ENCODE assay signal across 41 cellular contexts in genomic region chr2:111961663-111962062, GRCh38.
"Had no signal": no experiment of that assay in that cellular context is flagged by ENCODE, and none has a peak within 500 bp of the region (broad histone marks: within the 10 kb centered on the region; RNA-seq: fewer than 3 reads in every experiment).

No MANE protein-coding gene starts in this region.

- ATAC-seq: activated naive CD4-positive, alpha-beta T cell treated with anti-CD3 and anti-CD28 coated beads, Interleukin-2, amount 50 U/mL, for 72 hours; activated naive CD8-positive, alpha-beta T cell treated with anti-CD3 and anti-CD28 coated beads, Interleukin-2, amount 50 U/mL, for 24 hours; activated T-cell treated with anti-CD3 and anti-CD28 coated beads, Interleukin-2, amount 50 U/mL, for 4 hours; activated T-cell treated with anti-CD3 and anti-CD28 coated beads, Interleukin-2, amount 50 U/mL, for 72 hours; activated T-helper 17 cell treated with anti-CD3 and anti-CD28 coated beads, Interleukin-2, amount 50 U/mL, for 72 hours; body of pancreas had no signal

- H3K4me1 ChIP-seq: breast epithelium had no signal

- H3K27ac Mint-ChIP-seq: activated naive CD4-positive, alpha-beta T cell treated with anti-CD3 and anti-CD28 coated beads for 36 hours; activated naive CD4-positive, alpha-beta T cell treated with anti-CD3 and anti-CD28 coated beads, Interleukin-2, amount 10 ng/mL, durations not matched to agents 7 days and 5 days; activated naive CD4-positive, alpha-beta T cell treated with anti-CD3 and anti-CD28 coated beads, Interleukin-2, amount 50 U/mL, for 24 hours; activated naive CD4-positive, alpha-beta T cell treated with anti-CD3 and anti-CD28 coated beads, Interleukin-2, amount 50 U/mL, for 72 hours; activated naive CD8-positive, alpha-beta T cell; activated naive CD8-positive, alpha-beta T cell treated with anti-CD3 and anti-CD28 coated beads for 36 hours; activated naive CD8-positive, alpha-beta T cell treated with anti-CD3 and anti-CD28 coated beads, Interleukin-2, amount 10 ng/mL, durations not matched to agents 7 days and 5 days; activated naive CD8-positive, alpha-beta T cell treated with anti-CD3 and anti-CD28 coated beads, Interleukin-2, amount 50 U/mL, for 24 hours; activated T-cell treated with anti-CD3 and anti-CD28 coated beads, Interleukin-2, amount 50 U/mL, for 24 hours; activated T-cell treated with anti-CD3 and anti-CD28 coated beads, Interleukin-2, amount 50 U/mL, for 72 hours; activated T-helper 1 cell treated with anti-CD3 and anti-CD28 coated beads, Interleukin-12 subunit alpha, Interleukin-12 subunit beta, Interleukin-2, Interleukin-4 antibody, amounts not matched to agents 30 ng/mL and 10 ng/mL and 1 ng/mL, durations not matched to agents 14 hours and 24 hours and 36 hours; activated T-helper 17 cell treated with anti-CD3 and anti-CD28 coated beads, Interleukin-2, amount 50 U/mL, for 72 hours; activated T-helper 2 cell treated with anti-CD3 and anti-CD28 coated beads, Interferon-gamma antibody, Interleukin-2, Interleukin-4, amounts not matched to agents 10 μg/mL and 5 μg/mL and 100 μg/mL, durations not matched to agents 14 hours and 24 hours and 36 hours; brain had no signal

- H3K36me3 ChIP-seq: adrenal gland, ascending aorta, brain microvascular endothelial cell, breast epithelium, cardiac muscle cell had no signal

- H3K4me1 Mint-ChIP-seq: activated naive CD4-positive, alpha-beta T cell treated with anti-CD3 and anti-CD28 coated beads, Interleukin-2, amount 10 ng/mL, durations not matched to agents 7 days and 5 days; activated naive CD4-positive, alpha-beta T cell treated with anti-CD3 and anti-CD28 coated beads, Interleukin-2, amount 50 U/mL, for 24 hours; activated naive CD8-positive, alpha-beta T cell treated with anti-CD3 and anti-CD28 coated beads for 36 hours; activated naive CD8-positive, alpha-beta T cell treated with anti-CD3 and anti-CD28 coated beads, Interleukin-2, amount 10 ng/mL, durations not matched to agents 7 days and 5 days; activated naive CD8-positive, alpha-beta T cell treated with anti-CD3 and anti-CD28 coated beads, Interleukin-2, amount 50 U/mL, for 24 hours; activated T-helper 17 cell treated with anti-CD3 and anti-CD28 coated beads, Interleukin-2, amount 50 U/mL, for 72 hours; central memory CD8-positive, alpha-beta T cell had no signal

- H3K27me3 Mint-ChIP-seq: activated naive CD4-positive, alpha-beta T cell treated with anti-CD3 and anti-CD28 coated beads, Interleukin-2, amount 50 U/mL, for 24 hours; activated naive CD8-positive, alpha-beta T cell; activated naive CD8-positive, alpha-beta T cell treated with anti-CD3 and anti-CD28 coated beads, Interleukin-2, amount 50 U/mL, for 24 hours had no signal

- FAIRE-seq: astrocyte, bronchial epithelial cell had no signal

- H3K4me3 Mint-ChIP-seq: activated naive CD4-positive, alpha-beta T cell treated with anti-CD3 and anti-CD28 coated beads for 36 hours; activated naive CD4-positive, alpha-beta T cell treated with anti-CD3 and anti-CD28 coated beads, Interleukin-2, amount 10 ng/mL, durations not matched to agents 7 days and 5 days; activated naive CD4-positive, alpha-beta T cell treated with anti-CD3 and anti-CD28 coated beads, Interleukin-2, amount 50 U/mL, for 24 hours; activated naive CD8-positive, alpha-beta T cell; activated naive CD8-positive, alpha-beta T cell treated with anti-CD3 and anti-CD28 coated beads for 36 hours; activated naive CD8-positive, alpha-beta T cell treated with anti-CD3 and anti-CD28 coated beads, Interleukin-2, amount 10 ng/mL, durations not matched to agents 7 days and 5 days; activated naive CD8-positive, alpha-beta T cell treated with anti-CD3 and anti-CD28 coated beads, Interleukin-2, amount 50 U/mL, for 24 hours; activated T-cell treated with anti-CD3 and anti-CD28 coated beads, Interleukin-2, amount 50 U/mL, for 24 hours; activated T-cell treated with anti-CD3 and anti-CD28 coated beads, Interleukin-2, amount 50 U/mL, for 4 hours; activated T-cell treated with anti-CD3 and anti-CD28 coated beads, Interleukin-2, amount 50 U/mL, for 72 hours; activated T-helper 1 cell treated with anti-CD3 and anti-CD28 coated beads, Interleukin-12 subunit alpha, Interleukin-12 subunit beta, Interleukin-2, Interleukin-4 antibody, amounts not matched to agents 30 ng/mL and 10 ng/mL and 1 ng/mL, durations not matched to agents 14 hours and 24 hours and 36 hours; activated T-helper 17 cell treated with anti-CD3 and anti-CD28 coated beads, Interleukin-2, amount 50 U/mL, for 72 hours; brain; central memory CD8-positive, alpha-beta T cell had no signal

- H3K27ac ChIP-seq: ascending aorta, body of pancreas, brain microvascular endothelial cell, breast epithelium, cardiac muscle cell had no signal

- H3K36me3 Mint-ChIP-seq: activated naive CD4-positive, alpha-beta T cell treated with anti-CD3 and anti-CD28 coated beads, Interleukin-2, amount 10 ng/mL, durations not matched to agents 7 days and 5 days; activated naive CD4-positive, alpha-beta T cell treated with anti-CD3 and anti-CD28 coated beads, Interleukin-2, amount 50 U/mL, for 24 hours; activated naive CD4-positive, alpha-beta T cell treated with anti-CD3 and anti-CD28 coated beads, Interleukin-2, amount 50 U/mL, for 72 hours; activated naive CD8-positive, alpha-beta T cell; activated naive CD8-positive, alpha-beta T cell treated with anti-CD3 and anti-CD28 coated beads for 36 hours; activated naive CD8-positive, alpha-beta T cell treated with anti-CD3 and anti-CD28 coated beads, Interleukin-2, amount 10 ng/mL, durations not matched to agents 7 days and 5 days; brain had no signal

- H3K4me3 ChIP-seq: adrenal gland, ascending aorta, body of pancreas, breast epithelium, cardiac muscle cell had no signal

- DNase-seq: activated effector memory CD4-positive, alpha-beta T cell treated with anti-CD3 and anti-CD28 coated beads, Interleukin-2, amount 50 U/mL, for 16 hours; activated effector memory CD4-positive, alpha-beta T cell treated with Interleukin-2 at 50 U/mL for 16 hours; activated gamma-delta T cell; activated gamma-delta T cell treated with Interleukin-2 at 50 U/mL for 16 hours; activated naive CD4-positive, alpha-beta T cell; activated naive CD4-positive, alpha-beta T cell treated with anti-CD3 and anti-CD28 coated beads for 36 hours; activated naive CD4-positive, alpha-beta T cell treated with anti-CD3 and anti-CD28 coated beads, Interleukin-2, amount 10 ng/mL, durations not matched to agents 7 days and 5 days; activated naive CD4-positive, alpha-beta T cell treated with anti-CD3 and anti-CD28 coated beads, Interleukin-2, amount 50 U/mL, for 16 hours; activated naive CD4-positive, alpha-beta T cell treated with Interleukin-2 at 50 U/mL for 16 hours; activated naive CD8-positive, alpha-beta T cell treated with anti-CD3 and anti-CD28 coated beads for 36 hours; activated naive CD8-positive, alpha-beta T cell treated with anti-CD3 and anti-CD28 coated beads, Interleukin-2, amount 10 ng/mL, durations not matched to agents 7 days and 5 days; activated naive CD8-positive, alpha-beta T cell treated with anti-CD3 and anti-CD28 coated beads, Interleukin-2, amount 50 U/mL, for 24 hours; activated T-cell treated with anti-CD3 and anti-CD28 coated beads for 4 hours; activated T-cell treated with anti-CD3 and anti-CD28 coated beads, Interleukin-2, amount 50 U/mL, for 1 hour; activated T-cell treated with anti-CD3 and anti-CD28 coated beads, Interleukin-2, amount 50 U/mL, for 24 hours; activated T-cell treated with anti-CD3 and anti-CD28 coated beads, Interleukin-2, amount 50 U/mL, for 4 hours; activated T-cell treated with anti-CD3 and anti-CD28 coated beads, Interleukin-2, amount 50 U/mL, for 48 hours; activated T-cell treated with anti-CD3 and anti-CD28 coated beads, Interleukin-2, amount 50 U/mL, for 72 hours; amniotic stem cell; amygdala; anterior cingulate cortex; aorta; body of pancreas; brain microvascular endothelial cell; caudate nucleus; central memory CD4-positive, alpha-beta T cell; cerebellar nuclear complex had no signal

- H3K27me3 ChIP-seq: adrenal gland, ascending aorta, body of pancreas, breast epithelium, cardiac muscle cell had no signal

- H3K9me3 ChIP-seq: adrenal gland, ascending aorta, body of pancreas, breast epithelium had no signal

- H3K9me3 Mint-ChIP-seq: activated naive CD4-positive, alpha-beta T cell treated with anti-CD3 and anti-CD28 coated beads for 36 hours; activated naive CD4-positive, alpha-beta T cell treated with anti-CD3 and anti-CD28 coated beads, Interleukin-2, amount 10 ng/mL, durations not matched to agents 7 days and 5 days; activated naive CD4-positive, alpha-beta T cell treated with anti-CD3 and anti-CD28 coated beads, Interleukin-2, amount 50 U/mL, for 24 hours; activated naive CD4-positive, alpha-beta T cell treated with anti-CD3 and anti-CD28 coated beads, Interleukin-2, amount 50 U/mL, for 72 hours; activated naive CD8-positive, alpha-beta T cell treated with anti-CD3 and anti-CD28 coated beads for 36 hours; activated naive CD8-positive, alpha-beta T cell treated with anti-CD3 and anti-CD28 coated beads, Interleukin-2, amount 10 ng/mL, durations not matched to agents 7 days and 5 days; activated naive CD8-positive, alpha-beta T cell treated with anti-CD3 and anti-CD28 coated beads, Interleukin-2, amount 50 U/mL, for 24 hours; activated T-cell treated with anti-CD3 and anti-CD28 coated beads, Interleukin-2, amount 50 U/mL, for 24 hours; activated T-cell treated with anti-CD3 and anti-CD28 coated beads, Interleukin-2, amount 50 U/mL, for 4 hours; activated T-cell treated with anti-CD3 and anti-CD28 coated beads, Interleukin-2, amount 50 U/mL, for 72 hours; activated T-helper 1 cell treated with anti-CD3 and anti-CD28 coated beads, Interleukin-12 subunit alpha, Interleukin-12 subunit beta, Interleukin-2, Interleukin-4 antibody, amounts not matched to agents 30 ng/mL and 10 ng/mL and 1 ng/mL, durations not matched to agents 14 hours and 24 hours and 36 hours; activated T-helper 17 cell treated with anti-CD3 and anti-CD28 coated beads, Interleukin-2, amount 50 U/mL, for 72 hours; activated T-helper 2 cell treated with anti-CD3 and anti-CD28 coated beads, Interferon-gamma antibody, Interleukin-2, Interleukin-4, amounts not matched to agents 10 μg/mL and 5 μg/mL and 100 μg/mL, durations not matched to agents 14 hours and 24 hours and 36 hours; central memory CD8-positive, alpha-beta T cell had no signal
